ENCODE assay signal across 28 cellular contexts in the genomic region with DNA sequence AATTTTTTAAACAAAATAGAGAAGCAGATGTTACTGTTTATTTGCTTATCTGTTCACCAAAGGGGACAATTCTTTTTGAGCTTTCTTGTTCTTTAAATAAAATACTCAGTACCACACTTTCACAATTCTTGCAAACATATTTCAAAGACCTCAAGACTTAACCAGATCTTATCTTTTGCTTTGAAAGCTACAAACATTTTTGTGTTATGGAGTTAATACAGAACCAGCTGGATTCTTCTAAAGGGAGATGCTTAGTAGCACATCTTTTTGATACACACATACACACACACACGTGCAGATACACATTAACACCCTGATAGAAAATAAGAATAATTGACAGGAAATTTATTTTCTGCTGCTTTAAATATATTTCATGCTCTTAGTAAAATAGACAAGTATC.
"Had no signal": no experiment of that assay in that cellular context is flagged by ENCODE, and none has a peak within 500 bp of the region (broad histone marks: within the 10 kb centered on the region; RNA-seq: fewer than 3 reads in every experiment).

No MANE protein-coding gene starts in this region.

- H3K9me3 Mint-ChIP-seq: activated naive CD4-positive, alpha-beta T cell treated with anti-CD3 and anti-CD28 coated beads for 36 hours; activated naive CD8-positive, alpha-beta T cell treated with anti-CD3 and anti-CD28 coated beads for 36 hours; activated T-helper 1 cell treated with anti-CD3 and anti-CD28 coated beads, Interleukin-12 subunit alpha, Interleukin-12 subunit beta, Interleukin-2, Interleukin-4 antibody, amounts not matched to agents 30 ng/mL and 10 ng/mL and 1 ng/mL, durations not matched to agents 14 hours and 24 hours and 36 hours had no signal

- H3K36me3 ChIP-seq: colonic mucosa, Peyer's patch, SJCRH30 had no signal

- H3K27ac ChIP-seq: colonic mucosa, Peyer's patch, RWPE1, SJCRH30 had no signal

- H3K27me3 ChIP-seq: colonic mucosa, Peyer's patch, SJCRH30 had no signal

- H3K27ac Mint-ChIP-seq: activated CD8-positive, alpha-beta T cell treated with anti-CD3 and anti-CD28 coated beads, Interleukin-2, amount 10 ng/mL, durations not matched to agents 7 days and 5 days; activated naive CD8-positive, alpha-beta T cell treated with anti-CD3 and anti-CD28 coated beads for 36 hours; activated T-helper 1 cell treated with anti-CD3 and anti-CD28 coated beads, Interleukin-12 subunit alpha, Interleukin-12 subunit beta, Interleukin-2, Interleukin-4 antibody, amounts not matched to agents 30 ng/mL and 10 ng/mL and 1 ng/mL, durations not matched to agents 14 hours and 24 hours and 36 hours had no signal

- H3K9ac ChIP-seq: SK-N-SH had no signal

- H3K9me3 ChIP-seq: colonic mucosa, Peyer's patch, SJCRH30, SK-N-SH had no signal

- H3K4me2 ChIP-seq: SK-N-SH had no signal

- DNase-seq: activated CD4-positive, alpha-beta T cell treated with anti-CD3 and anti-CD28 coated beads, Interleukin-2, amount 50 U/mL, for 1 hour; activated CD8-positive, alpha-beta memory T cell treated with anti-CD3 and anti-CD28 coated beads, Interleukin-2, amount 50 U/mL, for 48 hours; activated CD8-positive, alpha-beta T cell treated with anti-CD3 and anti-CD28 coated beads, Interleukin-2, amount 10 ng/mL, durations not matched to agents 7 days and 5 days; activated effector memory CD4-positive, alpha-beta T cell treated with anti-CD3 and anti-CD28 coated beads, Interleukin-2, amount 50 U/mL, for 16 hours; activated naive CD4-positive, alpha-beta T cell treated with anti-CD3 and anti-CD28 coated beads for 36 hours; activated naive CD8-positive, alpha-beta T cell treated with anti-CD3 and anti-CD28 coated beads for 36 hours; activated T-cell treated with anti-CD3 and anti-CD28 coated beads, Interleukin-2, amount 50 U/mL, for 1 hour; cerebellar nuclear complex; colonic mucosa; Kasumi-1; KBM-7; NCI-H1092; NCI-H1417; NCI-H2029; NCI-H2107; NCI-H2171 treated with DMSO at 0.1 percent for 48 hours; NCI-H226; NCI-H526; NCI-H774; NK-92 treated with Interleukin-12 subunit alpha and Interleukin-12 subunit beta, amount 100 ng/mL, for 24 hours; OCI-M1; Peyer's patch; Right ventricle myocardium superior; SJCRH30; SK-N-SH had no signal

- H3K36me3 Mint-ChIP-seq: activated naive CD8-positive, alpha-beta T cell treated with anti-CD3 and anti-CD28 coated beads for 36 hours had no signal

- H3K4me3 Mint-ChIP-seq: activated CD8-positive, alpha-beta T cell treated with anti-CD3 and anti-CD28 coated beads, Interleukin-2, amount 10 ng/mL, durations not matched to agents 7 days and 5 days; activated naive CD4-positive, alpha-beta T cell treated with anti-CD3 and anti-CD28 coated beads for 36 hours; activated naive CD8-positive, alpha-beta T cell treated with anti-CD3 and anti-CD28 coated beads for 36 hours; activated T-helper 1 cell treated with anti-CD3 and anti-CD28 coated beads, Interleukin-12 subunit alpha, Interleukin-12 subunit beta, Interleukin-2, Interleukin-4 antibody, amounts not matched to agents 30 ng/mL and 10 ng/mL and 1 ng/mL, durations not matched to agents 14 hours and 24 hours and 36 hours had no signal

- H3K27me3 Mint-ChIP-seq: activated naive CD8-positive, alpha-beta T cell treated with anti-CD3 and anti-CD28 coated beads for 36 hours had no signal

- ATAC-seq: activated CD4-positive, CD25-positive, alpha-beta regulatory T cell treated with anti-CD3 and anti-CD28 coated beads, Interleukin-2, amount 50 U/mL, for 24 hours; activated CD8-positive, alpha-beta T cell treated with anti-CD3 and anti-CD28 coated beads, Interleukin-2, amount 10 ng/mL, durations not matched to agents 7 days and 5 days had no signal

- H3K9me2 ChIP-seq: SK-N-SH had no signal

- H3K4me3 ChIP-seq: colonic mucosa, Peyer's patch, SJCRH30 had no signal

- H3K4me1 ChIP-seq: colonic mucosa, Peyer's patch, SJCRH30 had no signal
